22 cellular contexts compared by ENCODE assay signal in genomic region chr7:132789281-132789680, GRCh38.
DNase-seq lines count a peak whose midpoint lies in the region; ATAC-seq, FAIRE-seq and TF ChIP-seq lines count a peak whose summit lies in the region.
"Had no signal": no experiment of that assay in that cellular context is flagged by ENCODE, and none has a peak within 500 bp of the region (broad histone marks: within the 10 kb centered on the region; RNA-seq: fewer than 3 reads in every experiment).

No MANE protein-coding gene starts in this region.

- DNase-seq in Daoy (ENCODE audit: low read depth) (peak; percentile 64), endodermal cell (peak; percentile 67), neural crest cell (ENCODE audit: low read depth, low spot score) (no peak), SW 1271 (lab: John Stamatoyannopoulos, UW) (no peak), RCC 7860 (ENCODE audit: low spot score) (no peak)
- DNase-seq: Calu3, DMS79 treated with DMSO at 0.1 percent for 48 hours, NCI-H1048, NCI-H1417, NCI-H1694, NCI-H2029 treated with DMSO at 0.1 percent for 48 hours, NCI-H446 treated with DMSO at 0.1 percent for 48 hours, NCI-H526, PC-9, RPMI8226, SHP77 had no signal

- H3K27ac Mint-ChIP-seq in endodermal cell (peak overlapping the region; percentile 72), neural crest cell (ENCODE audit: unreplicated experiment) (peak overlapping the region; percentile 29)
- H3K27ac Mint-ChIP-seq: B cell had no signal

- H3K27me3 Mint-ChIP-seq in endodermal cell (ENCODE audit: insufficient read depth): no peaks in the 10 kb centered on the region
- H3K27me3 Mint-ChIP-seq in neural crest cell (ENCODE audit: low read depth): no peaks in the 10 kb centered on the region
- H3K27me3 Mint-ChIP-seq: B cell had no signal

- no peaks in the 10 kb centered on the region for H3K9me3 Mint-ChIP-seq in endodermal cell
- no peaks in the 10 kb centered on the region for H3K9me3 Mint-ChIP-seq in neural crest cell

- H3K27me3 ChIP-seq in HUES48 (ENCODE audit: control insufficient read depth, insufficient read depth, low read length) (no peaks in the 10 kb centered on the region), endodermal cell (ENCODE audit: control insufficient read depth, insufficient read depth, low read length, poor library complexity, severe bottlenecking) (no peaks in the 10 kb centered on the region)

- peaks cover 12% of the 10 kb centered on the region; the same call in 1 of the 2 replicates for H3K36me3 ChIP-seq in HUES48 (ENCODE audit: control insufficient read depth, insufficient read depth, low read length)
- no peaks in the 10 kb centered on the region for H3K36me3 ChIP-seq in endodermal cell (ENCODE audit: control insufficient read depth, insufficient read depth, low read length)

- H3K27ac ChIP-seq in HUES48 (ENCODE audit: low read depth, low read length) (peak overlapping the region; percentile 29), endodermal cell (ENCODE audit: low read depth, low read length) (no peak overlapping the region)
- H3K27ac ChIP-seq: A549, PC-9 had no signal

- ATAC-seq in HG03378 (IDR thresholded peaks at IDR 0.05; ENCODE audit: unreplicated experiment): no peak
- no peak for ATAC-seq in HG03469 (IDR thresholded peaks at IDR 0.05; ENCODE audit: unreplicated experiment)
- ATAC-seq: A549 had no signal

- H3K9ac ChIP-seq in HUES48 (ENCODE audit: low read depth, low read length) (no peak overlapping the region), endodermal cell (ENCODE audit: extremely low read depth, low read length, poor library complexity, severe bottlenecking) (no peak overlapping the region)

- H3K4me3 Mint-ChIP-seq in endodermal cell (no peak overlapping the region), neural crest cell (no peak overlapping the region)
- H3K4me3 Mint-ChIP-seq: B cell had no signal

- H3K4me3 ChIP-seq in HUES48 (ENCODE audit: low read depth, low read length): no peak overlapping the region
- no peak overlapping the region for H3K4me3 ChIP-seq in endodermal cell (ENCODE audit: low read length)
- H3K4me3 ChIP-seq: A549, PC-9 had no signal

- FAIRE-seq in RCC 7860 (lab: Jason Lieb, UNC): no peak
- FAIRE-seq: A549, GM18507 had no signal

- 81 to 84% methylated on average over 3 to 6 of the region's 6 CpGs for WGBS in endodermal cell (ENCODE audit: insufficient coverage in 1 of 2, insufficient read length in 1 of 2), 2 experiments

- H3K36me3 Mint-ChIP-seq in endodermal cell (ENCODE audit: low read depth) (peaks cover 11% of the 10 kb centered on the region), neural crest cell (ENCODE audit: low read depth) (peaks cover 22% of the 10 kb centered on the region)

- peak; percentile 68 for TF ChIP-seq CTCF in endodermal cell (conservative IDR thresholded peaks at IDR 0.05)
- no peak for TF ChIP-seq CTCF in neural crest cell (conservative IDR thresholded peaks at IDR 0.05)

- H3K4me1 Mint-ChIP-seq in endodermal cell (peaks cover 20% of the 10 kb centered on the region), neural crest cell (peaks cover 10% of the 10 kb centered on the region)
- H3K4me1 Mint-ChIP-seq: B cell had no signal

- H3K4me1 ChIP-seq in HUES48 (ENCODE audit: control insufficient read depth, insufficient read depth, low read length): no peaks in the 10 kb centered on the region
- no peaks in the 10 kb centered on the region for H3K4me1 ChIP-seq in endodermal cell (ENCODE audit: control insufficient read depth, insufficient read depth, low read length)

- H3K9me3 ChIP-seq in HUES48 (ENCODE audit: control insufficient read depth, insufficient read depth, low read length) (no peaks in the 10 kb centered on the region), endodermal cell (ENCODE audit: control insufficient read depth, low read length) (no peaks in the 10 kb centered on the region)

Comparison
In these comparisons a context has a peak if more than half of its experiments do, and no peak if none do; other contexts are left out.
1. DNase-seq: peak in Daoy (single experiment) and endodermal cell (single experiment); none in neural crest cell (single experiment), SW 1271 (0 of 2) and RCC 7860 (single experiment).